8 cellular contexts compared by ENCODE assay signal in the genomic region with DNA sequence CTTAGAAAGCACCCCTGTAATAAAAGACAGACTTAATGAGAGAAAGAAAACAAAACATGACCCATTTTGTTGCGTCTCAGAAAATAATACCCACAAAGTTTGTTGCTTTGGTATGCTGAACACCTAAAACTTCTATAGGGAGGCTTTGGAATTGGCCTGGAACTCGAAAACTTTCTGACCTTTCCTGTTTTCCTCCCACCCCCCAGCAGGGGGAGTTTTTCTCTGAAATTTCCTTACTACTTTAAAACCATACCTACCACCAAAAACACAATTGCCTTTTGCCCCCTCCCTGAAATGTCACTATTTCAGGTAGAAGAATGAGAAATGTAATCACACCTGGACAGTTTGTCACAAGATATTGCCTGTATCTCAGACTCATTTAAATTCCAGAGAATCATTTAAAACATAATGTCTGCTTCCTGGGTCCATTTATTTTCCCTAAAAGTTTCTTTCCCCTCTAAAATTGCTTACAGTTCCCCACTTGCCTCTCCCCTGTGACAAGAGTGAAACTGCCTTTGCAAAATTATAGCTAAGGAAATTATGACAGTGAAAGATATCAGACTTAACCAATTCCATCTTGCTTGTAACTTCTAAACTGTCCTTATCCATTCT.
DNase-seq lines count a peak whose midpoint lies in the region; ATAC-seq, FAIRE-seq and TF ChIP-seq lines count a peak whose summit lies in the region.

No MANE protein-coding gene starts in this region.

- peaks cover 5% of the 10 kb centered on the region for H3K9me3 Mint-ChIP-seq in CD8-positive, alpha-beta T cell
- peaks cover 4% of the 10 kb centered on the region for H3K9me3 Mint-ChIP-seq in activated T-helper 17 cell treated with anti-CD3 and anti-CD28 coated beads, Interleukin-2, amount 50 U/mL, for 72 hours

- H3K27ac ChIP-seq in CD8-positive, alpha-beta T cell (ENCODE audit: low read depth, low read length): no peak overlapping the region

- peak; percentile 21 for TF ChIP-seq CTCF in CD8-positive, alpha-beta T cell (IDR thresholded peaks at IDR 0.05)

- H3K36me3 Mint-ChIP-seq in CD8-positive, alpha-beta T cell: no peaks in the 10 kb centered on the region
- no peaks in the 10 kb centered on the region for H3K36me3 Mint-ChIP-seq in activated T-helper 17 cell treated with anti-CD3 and anti-CD28 coated beads, Interleukin-2, amount 50 U/mL, for 72 hours (ENCODE audit: low read depth)

- H3K27me3 ChIP-seq in CD8-positive, alpha-beta T cell (ENCODE audit: insufficient read depth, low read length): no peaks in the 10 kb centered on the region

- H3K27ac Mint-ChIP-seq in CD8-positive, alpha-beta T cell: no peak overlapping the region
- no peak overlapping the region for H3K27ac Mint-ChIP-seq in activated T-helper 17 cell treated with anti-CD3 and anti-CD28 coated beads, Interleukin-2, amount 50 U/mL, for 72 hours

- H3K4me3 ChIP-seq in CD8-positive, alpha-beta T cell (ENCODE audit: low read depth, low read length): no peak overlapping the region

- H3K9me3 ChIP-seq in CD8-positive, alpha-beta T cell (ENCODE audit: low read length): no peaks in the 10 kb centered on the region

- no peaks in the 10 kb centered on the region for H3K36me3 ChIP-seq in CD8-positive, alpha-beta T cell (ENCODE audit: insufficient read depth, low read length)

- no peaks in the 10 kb centered on the region for H3K4me1 ChIP-seq in CD8-positive, alpha-beta T cell (ENCODE audit: insufficient read depth, low read length)

- POLR2A ChIA-PET in CD8-positive, alpha-beta T cell (lab: Charles Lee): interaction anchor here (0.6 kb wide), 1 partner anchor 350 kb away, joined by 3 read pairs; no protein-coding TSS in a partner anchor

- no peak for TF ChIP-seq POLR2A in H54 (IDR thresholded peaks at IDR 0.05; ENCODE audit: low read depth, low read length)

- H3K4me3 Mint-ChIP-seq in CD8-positive, alpha-beta T cell: no peak overlapping the region
- H3K4me3 Mint-ChIP-seq in activated T-helper 17 cell treated with anti-CD3 and anti-CD28 coated beads, Interleukin-2, amount 50 U/mL, for 72 hours: no peak overlapping the region

- no peak for ATAC-seq in CD8-positive, alpha-beta T cell
- ATAC-seq in activated T-helper 17 cell treated with anti-CD3 and anti-CD28 coated beads, Interleukin-2, amount 50 U/mL, for 72 hours (replicated peaks): no peak
- ATAC-seq in GM19023 (IDR thresholded peaks at IDR 0.05; ENCODE audit: unreplicated experiment): no peak
- ATAC-seq in GM19035 (IDR thresholded peaks at IDR 0.05; ENCODE audit: unreplicated experiment): no peak

- no peak for DNase-seq in CD8-positive, alpha-beta T cell
- DNase-seq in H54 (ENCODE audit: insufficient read length, low spot score) (no peak), SK-N-DZ (ENCODE audit: low spot score) (peak; percentile 7), kidney tubule cell (ENCODE audit: low spot score) (peak; percentile 12), NCI-H146 (lab: John Stamatoyannopoulos, UW) (no peak)

- no peaks in the 10 kb centered on the region for H3K4me1 Mint-ChIP-seq in CD8-positive, alpha-beta T cell (ENCODE audit: low read depth)
- H3K4me1 Mint-ChIP-seq in activated T-helper 17 cell treated with anti-CD3 and anti-CD28 coated beads, Interleukin-2, amount 50 U/mL, for 72 hours: no peaks in the 10 kb centered on the region

- peak; percentile 33 for FAIRE-seq in H54 (lab: Jason Lieb, UNC)

- H3K27me3 Mint-ChIP-seq in CD8-positive, alpha-beta T cell (ENCODE audit: low read depth): no peaks in the 10 kb centered on the region
- H3K27me3 Mint-ChIP-seq in activated T-helper 17 cell treated with anti-CD3 and anti-CD28 coated beads, Interleukin-2, amount 50 U/mL, for 72 hours: no peaks in the 10 kb centered on the region

- CTCF ChIA-PET in CD8-positive, alpha-beta T cell (lab: Charles Lee): no interaction called here

- intact Hi-C loops in CD8-positive, alpha-beta T cell (cut with DNase I, micrococcal nuclease): no loop called here

Comparison
In these comparisons a context has a peak if more than half of its experiments do, and no peak if none do; other contexts are left out.
1. DNase-seq: peak in SK-N-DZ (single experiment) and kidney tubule cell (single experiment); none in CD8-positive, alpha-beta T cell (0 of 7), H54 (single experiment) and NCI-H146 (single experiment).